Comparison of ENCODE assay signal across 9 cellular contexts in the genomic region with DNA sequence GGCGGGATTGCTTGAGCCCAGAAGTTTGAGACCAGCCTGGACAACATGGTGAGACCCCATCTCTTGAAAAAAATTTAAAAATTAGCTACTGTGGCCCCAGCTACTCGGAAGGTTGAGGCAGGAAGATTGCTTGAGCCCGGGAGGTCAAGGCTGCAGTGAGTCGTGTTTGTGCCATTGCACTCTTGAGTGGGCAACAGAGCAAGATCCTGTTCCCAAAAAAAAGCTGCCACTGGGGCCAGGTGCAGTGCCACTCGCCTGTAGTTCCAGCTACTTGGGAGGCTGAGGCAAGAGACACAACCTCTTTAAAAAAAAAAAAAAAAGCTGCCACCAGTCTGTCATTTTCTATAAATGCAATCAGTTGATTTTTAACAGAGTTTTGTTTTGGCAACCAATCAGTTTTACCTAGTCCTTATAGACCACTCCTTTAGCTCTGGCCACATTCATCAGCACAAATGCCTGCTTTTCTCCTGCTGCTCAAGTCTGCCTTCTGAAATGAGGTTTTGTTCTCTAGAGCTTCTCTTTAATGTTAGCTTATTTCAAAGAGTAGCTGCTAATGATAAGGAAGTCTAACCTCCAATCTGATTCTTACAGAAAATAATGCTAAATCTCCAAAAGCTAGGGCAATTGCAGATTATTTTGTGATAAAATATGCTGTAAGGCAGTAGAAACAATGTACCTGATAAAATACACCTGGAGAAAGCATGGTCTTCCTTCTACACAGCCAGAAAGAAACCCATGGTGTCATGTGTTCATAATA.
DNase-seq lines count a peak whose midpoint lies in the region; ATAC-seq, FAIRE-seq and TF ChIP-seq lines count a peak whose summit lies in the region.
"Had no signal": no experiment of that assay in that cellular context is flagged by ENCODE, and none has a peak within 500 bp of the region (broad histone marks: within the 10 kb centered on the region; RNA-seq: fewer than 3 reads in every experiment).

No MANE protein-coding gene starts in this region.

- no peak for FAIRE-seq in astrocyte (lab: Jason Lieb, UNC)

- CTCF ChIA-PET in Caco-2 (lab: Charles Lee): interaction anchor here (0.6 to 0.9 kb wide), 4 partner anchors 9 to 74 kb away, joined by 3 to 6 read pairs (median 4); no protein-coding TSS in a partner anchor

- H3K4me1 ChIP-seq in Caco-2: peaks cover 63% of the 10 kb centered on the region
- H3K4me1 ChIP-seq in astrocyte (ENCODE audit: insufficient read depth, low read length): peaks cover 54% of the 10 kb centered on the region
- H3K4me1 ChIP-seq in neural progenitor cell: peaks cover 4% of the 10 kb centered on the region

- H3F3A ChIP-seq in neural progenitor cell (ENCODE audit: low read depth): peaks cover 1% of the 10 kb centered on the region

- peaks cover 40% of the 10 kb centered on the region for H3K36me3 Mint-ChIP-seq in Caco-2 (ENCODE audit: insufficient read depth, unreplicated experiment)
- peaks cover 4% of the 10 kb centered on the region for H3K36me3 Mint-ChIP-seq in astrocyte (ENCODE audit: low read depth, unreplicated experiment)
- no peaks in the 10 kb centered on the region for H3K36me3 Mint-ChIP-seq in neural progenitor cell

- no peaks in the 10 kb centered on the region for H3K27me3 Mint-ChIP-seq in Caco-2 (ENCODE audit: insufficient read depth, unreplicated experiment)
- H3K27me3 Mint-ChIP-seq in astrocyte (ENCODE audit: low read depth, unreplicated experiment): no peaks in the 10 kb centered on the region
- peaks cover 3% of the 10 kb centered on the region for H3K27me3 Mint-ChIP-seq in neural progenitor cell (ENCODE audit: insufficient read depth, low read depth)

- BruUV-seq in Caco-2 (replicated peaks; lab: Mats Ljungman, UMichigan): no TSS peak

- TF ChIP-seq CTCF in Caco-2 (IDR thresholded peaks at IDR 0.05; ENCODE audit: insufficient read depth in 1 of 2, low read depth in 1 of 2, low read length in 1 of 2, severe bottlenecking in 1 of 2, unreplicated experiment in 1 of 2) (no peak), astrocyte (IDR thresholded peaks at IDR 0.05; ENCODE audit: insufficient read depth, low read depth, low read length) (no peak), neural progenitor cell (IDR thresholded peaks at IDR 0.05) (no peak)

- H3K9me3 ChIP-seq in Caco-2: no peaks in the 10 kb centered on the region
- H3K9me3 ChIP-seq in astrocyte (ENCODE audit: insufficient read depth, low read depth, low read length): no peaks in the 10 kb centered on the region
- no peaks in the 10 kb centered on the region for H3K9me3 ChIP-seq in neural progenitor cell (ENCODE audit: low read depth)

- intact Hi-C loops in Caco-2 (cut with micrococcal nuclease; ENCODE audit: unreplicated experiment): loop anchor here (2.0 kb wide), 1 partner anchor 17 kb away; no protein-coding TSS in a partner anchor

- H3K27ac ChIP-seq in astrocyte (ENCODE audit: low read depth, low read length): peak overlapping the region; percentile 100
- no peak overlapping the region for H3K27ac ChIP-seq in neural progenitor cell

- DNase-seq in Caco-2 (no peak), HT-29 (ENCODE audit: low spot score) (peak; percentile 71), astrocyte (ENCODE audit: low read depth) (no peak), neural progenitor cell (ENCODE audit: low spot score) (no peak), HPDE6-E6E7 (ENCODE audit: extremely low spot score) (no peak), NOMO-1 (lab: John Stamatoyannopoulos, UW; ENCODE audit: unreplicated experiment in 2 of 2) (no peak), DMS153 (lab: John Stamatoyannopoulos, UW) (no peak)
- DNase-seq: foreskin melanocyte had no signal

- H3K9ac ChIP-seq in astrocyte (ENCODE audit: low read length): peak overlapping the region; percentile 95
- H3K9ac ChIP-seq in neural progenitor cell: peak overlapping the region; percentile 6

- H3K27ac Mint-ChIP-seq in Caco-2 (ENCODE audit: unreplicated experiment) (peak overlapping the region; percentile 82), astrocyte (ENCODE audit: unreplicated experiment) (peak overlapping the region; percentile 99), neural progenitor cell (no peak overlapping the region)

- H2AFZ ChIP-seq in astrocyte (ENCODE audit: low read depth, low read length) (no peak overlapping the region), neural progenitor cell (replicated peaks) (no peak overlapping the region)

- H3K4me3 Mint-ChIP-seq in Caco-2 (ENCODE audit: unreplicated experiment) (peak overlapping the region; percentile 52), astrocyte (ENCODE audit: unreplicated experiment) (peak overlapping the region; percentile 47), neural progenitor cell (no peak overlapping the region)

- H3K4me2 ChIP-seq in astrocyte (ENCODE audit: low read length) (peak overlapping the region; percentile 81), neural progenitor cell (no peak overlapping the region)

- H3K79me2 ChIP-seq in astrocyte (ENCODE audit: insufficient read depth, low read length) (peaks cover 47% of the 10 kb centered on the region), neural progenitor cell (ENCODE audit: low read depth) (no peaks in the 10 kb centered on the region)

- peaks cover 27% of the 10 kb centered on the region for H3K4me1 Mint-ChIP-seq in Caco-2 (ENCODE audit: low read depth, unreplicated experiment)
- peaks cover 51% of the 10 kb centered on the region for H3K4me1 Mint-ChIP-seq in astrocyte (ENCODE audit: low read depth, unreplicated experiment)
- peaks cover 19% of the 10 kb centered on the region for H3K4me1 Mint-ChIP-seq in neural progenitor cell

- no peaks in the 10 kb centered on the region for H3K27me3 ChIP-seq in Caco-2 (replicated peaks; ENCODE audit: control insufficient read depth, insufficient read depth, low read length)
- no peaks in the 10 kb centered on the region for H3K27me3 ChIP-seq in astrocyte (ENCODE audit: insufficient read depth, low read length)
- no peaks in the 10 kb centered on the region for H3K27me3 ChIP-seq in neural progenitor cell

- H3K4me3 ChIP-seq in Caco-2 (ENCODE audit: low read depth, low read length) (no peak overlapping the region), astrocyte (ENCODE audit: insufficient read depth, low read depth, low read length) (no peak overlapping the region), neural progenitor cell (no peak overlapping the region)

- ATAC-seq in GM19324 (IDR thresholded peaks at IDR 0.05; ENCODE audit: low FRiP score, unreplicated experiment): no peak

- H3K9me3 Mint-ChIP-seq in Caco-2 (ENCODE audit: unreplicated experiment): no peaks in the 10 kb centered on the region
- H3K9me3 Mint-ChIP-seq in astrocyte (ENCODE audit: unreplicated experiment): no peaks in the 10 kb centered on the region
- no peaks in the 10 kb centered on the region for H3K9me3 Mint-ChIP-seq in neural progenitor cell

- H4K20me1 ChIP-seq in astrocyte (ENCODE audit: insufficient read depth, low read length) (no peaks in the 10 kb centered on the region), neural progenitor cell (ENCODE audit: low read depth) (no peaks in the 10 kb centered on the region)

- no peaks in the 10 kb centered on the region for H3K36me3 ChIP-seq in Caco-2 (ENCODE audit: control insufficient read depth, insufficient read depth, low read length)
- H3K36me3 ChIP-seq in astrocyte (ENCODE audit: insufficient read depth, low read length): peaks cover 2% of the 10 kb centered on the region
- no peaks in the 10 kb centered on the region for H3K36me3 ChIP-seq in neural progenitor cell

- POLR2A ChIA-PET in Caco-2 (lab: Charles Lee): interaction anchor here (0.5 to 2.5 kb wide), 5 partner anchors 10 to 65 kb away, joined by 3 to 55 read pairs (median 3); no protein-coding TSS in a partner anchor
